22 cellular contexts compared by ENCODE assay signal in genomic region chr7:30658471-30659074, GRCh38. TPM values are rescaled to one million over a fixed set of nuclear protein-coding genes. Genes with fewer than 3 reads are reported as not detected.
"Had no signal": no experiment of that assay in that cellular context is flagged by ENCODE, and none has a peak within 500 bp of the region (broad histone marks: within the 10 kb centered on the region; RNA-seq: fewer than 3 reads in every experiment).

No MANE protein-coding gene starts in this region.

- DNase-seq: activated CD4-positive, alpha-beta T cell treated with anti-CD3 and anti-CD28 coated beads for 1 hour; activated gamma-delta T cell treated with Interleukin-2 at 50 U/mL for 16 hours; effector memory CD4-positive, alpha-beta T cell; heart left ventricle; midbrain; nephron progenitor cell; nucleus accumbens; retina; upper lobe of left lung; WERI-Rb-1 had no signal

- H3K36me3 ChIP-seq: esophagus muscularis mucosa, gastroesophageal sphincter, heart left ventricle, thoracic aorta, upper lobe of left lung, WERI-Rb-1 had no signal

- H3K4me3 Mint-ChIP-seq: activated T-helper 1 cell treated with anti-CD3 and anti-CD28 coated beads, Interleukin-12 subunit alpha, Interleukin-12 subunit beta, Interleukin-2, Interleukin-4 antibody, amounts not matched to agents 30 ng/mL and 10 ng/mL and 1 ng/mL, durations not matched to agents 14 hours and 24 hours and 36 hours; dendritic cell treated with granulocyte-macrophage colony-stimulating factor and Interleukin-4, amounts not matched to agents 40 ng/mL and 50 ng/mL, for 4 days; nephron progenitor cell had no signal

- H3K36me3 Mint-ChIP-seq: activated naive CD4-positive, alpha-beta T cell treated with anti-CD3 and anti-CD28 coated beads, Interleukin-2, amount 50 U/mL, for 72 hours had no signal

- ATAC-seq: activated naive CD4-positive, alpha-beta T cell treated with anti-CD3 and anti-CD28 coated beads, Interleukin-2, amount 50 U/mL, for 72 hours; gastroesophageal sphincter; heart left ventricle; left lobe of liver had no signal

- FAIRE-seq: endothelial cell of umbilical vein, kidney had no signal

- H3K27ac Mint-ChIP-seq: activated naive CD4-positive, alpha-beta T cell treated with anti-CD3 and anti-CD28 coated beads, Interleukin-2, amount 50 U/mL, for 72 hours; activated T-helper 1 cell treated with anti-CD3 and anti-CD28 coated beads, Interleukin-12 subunit alpha, Interleukin-12 subunit beta, Interleukin-2, Interleukin-4 antibody, amounts not matched to agents 30 ng/mL and 10 ng/mL and 1 ng/mL, durations not matched to agents 14 hours and 24 hours and 36 hours; dendritic cell treated with granulocyte-macrophage colony-stimulating factor and Interleukin-4, amounts not matched to agents 40 ng/mL and 50 ng/mL, for 4 days had no signal

- H3K9me3 Mint-ChIP-seq: activated naive CD4-positive, alpha-beta T cell treated with anti-CD3 and anti-CD28 coated beads, Interleukin-2, amount 50 U/mL, for 72 hours; activated T-helper 1 cell treated with anti-CD3 and anti-CD28 coated beads, Interleukin-12 subunit alpha, Interleukin-12 subunit beta, Interleukin-2, Interleukin-4 antibody, amounts not matched to agents 30 ng/mL and 10 ng/mL and 1 ng/mL, durations not matched to agents 14 hours and 24 hours and 36 hours; dendritic cell treated with granulocyte-macrophage colony-stimulating factor and Interleukin-4, amounts not matched to agents 40 ng/mL and 50 ng/mL, for 4 days; nephron progenitor cell had no signal

- H3K4me3 ChIP-seq: esophagus muscularis mucosa, gastroesophageal sphincter, heart left ventricle, thoracic aorta, upper lobe of left lung had no signal

- H3K4me1 ChIP-seq: esophagus muscularis mucosa, gastroesophageal sphincter, heart left ventricle, upper lobe of left lung had no signal

- H3K9me3 ChIP-seq: esophagus muscularis mucosa, gastroesophageal sphincter, heart left ventricle, thoracic aorta, upper lobe of left lung had no signal

- H3K27me3 ChIP-seq: heart left ventricle, upper lobe of left lung had no signal

- H3K27ac ChIP-seq: esophagus muscularis mucosa, gastroesophageal sphincter, heart left ventricle, thoracic aorta, upper lobe of left lung, WERI-Rb-1 had no signal

RNA-seq across cellular contexts. Expression of gene CRHR2, which starts 23.7 kb away (rescaled TPM):
- total RNA-seq: activated CD8-positive, alpha-beta memory T cell treated with anti-CD3 and anti-CD28 coated beads for 36 hours; activated naive CD4-positive, alpha-beta T cell treated with anti-CD3 and anti-CD28 coated beads, Interleukin-2, amount 50 U/mL, for 72 hours; activated T-helper 1 cell treated with anti-CD3 and anti-CD28 coated beads, Interleukin-12 subunit alpha, Interleukin-12 subunit beta, Interleukin-2, Interleukin-4 antibody, amounts not matched to agents 30 ng/mL and 10 ng/mL and 1 ng/mL, durations not matched to agents 14 hours and 24 hours and 36 hours; chondrocyte; endothelial cell of umbilical vein; kidney; left lobe of liver; lung microvascular endothelial cell had no signal
- polyA plus RNA-seq: endothelial cell of umbilical vein had no signal
